Comparison of ENCODE assay signal across 17 cellular contexts in genomic region chr6:35173068-35174042, GRCh38. TPM values are rescaled to one million over a fixed set of nuclear protein-coding genes. Genes with fewer than 3 reads are reported as not detected.
DNase-seq lines count a peak whose midpoint lies in the region; ATAC-seq and TF ChIP-seq lines count a peak whose summit lies in the region.
"Had no signal": no experiment of that assay in that cellular context is flagged by ENCODE, and none has a peak within 500 bp of the region (broad histone marks: within the 10 kb centered on the region; RNA-seq: fewer than 3 reads in every experiment).

No MANE protein-coding gene starts in this region.

- no peak for DNase-seq in MCF 10A (ENCODE audit: unreplicated experiment)
- DNase-seq in breast epithelium (ENCODE audit: low spot score in 2 of 2), result no peak
- peak; percentile 42 for DNase-seq in NCI-H69 (lab: John Stamatoyannopoulos, UW)
- peak; percentile 31 for DNase-seq in choroid plexus epithelial cell (ENCODE audit: low read depth)
- peak; percentile 11 for DNase-seq in type B pancreatic cell (ENCODE audit: extremely low spot score, unreplicated experiment)
- no peak for DNase-seq in left colon
- DNase-seq: caudate nucleus, DMS53, KBM-7, NCI-H2029 treated with DMSO at 0.1 percent for 48 hours, NCI-H82, SHP77 had no signal

- H3K36me3 ChIP-seq in breast epithelium, result no peaks in the 10 kb centered on the region

- H3K4me1 Mint-ChIP-seq in MCF 10A (ENCODE audit: insufficient read depth, unreplicated experiment), result peaks cover 15% of the 10 kb centered on the region
- H3K4me1 Mint-ChIP-seq in type B pancreatic cell (ENCODE audit: unreplicated experiment), result peaks cover 15% of the 10 kb centered on the region

- no peaks in the 10 kb centered on the region for H3K27me3 ChIP-seq in breast epithelium

- no TSS peak for BruUV-seq in MCF 10A (replicated peaks; lab: Mats Ljungman, UMichigan)

- intact Hi-C loops in MCF 10A (cut with micrococcal nuclease), result no loop called here
- intact Hi-C loops in breast epithelium (cut with DNase I; ENCODE audit: low total_unique reads), result no loop called here
- intact Hi-C loops in left colon (cut with DNase I, micrococcal nuclease), result no loop called here

- H3K27me3 Mint-ChIP-seq in MCF 10A (ENCODE audit: insufficient read depth, unreplicated experiment), result no peaks in the 10 kb centered on the region
- H3K27me3 Mint-ChIP-seq in type B pancreatic cell, result peaks cover 9% of the 10 kb centered on the region

- H3K9me3 ChIP-seq in breast epithelium, result no peaks in the 10 kb centered on the region

- CTCF ChIA-PET in MCF 10A (lab: Yijun Ruan, JAX), result interaction anchor here (1.0 kb wide), 1 partner anchor 25 kb away, joined by 4 read pairs; no protein-coding TSS in a partner anchor

- no peak overlapping the region for H3K4me3 Mint-ChIP-seq in MCF 10A (ENCODE audit: unreplicated experiment)
- H3K4me3 Mint-ChIP-seq in type B pancreatic cell, result no peak overlapping the region
- H3K4me3 Mint-ChIP-seq: mesothelial cell of epicardium had no signal

- no peaks in the 10 kb centered on the region for H3K36me3 Mint-ChIP-seq in MCF 10A (ENCODE audit: insufficient read depth, unreplicated experiment)
- no peaks in the 10 kb centered on the region for H3K36me3 Mint-ChIP-seq in type B pancreatic cell
- H3K36me3 Mint-ChIP-seq: activated naive CD4-positive, alpha-beta T cell treated with anti-CD3 and anti-CD28 coated beads, Interleukin-2, amount 50 U/mL, for 72 hours; mesothelial cell of epicardium had no signal

- TF ChIP-seq CTCF in MCF 10A (IDR thresholded peaks at IDR 0.05; ENCODE audit: unreplicated experiment) (no peak), breast epithelium (IDR thresholded peaks at IDR 0.05) (no peak), choroid plexus epithelial cell (conservative IDR thresholded peaks at IDR 0.05; ENCODE audit: low read depth, low read length) (peak; percentile 20), type B pancreatic cell (conservative IDR thresholded peaks at IDR 0.05) (no peak)

- H3K27ac ChIP-seq in breast epithelium, result no peak overlapping the region

- H3K27ac Mint-ChIP-seq in MCF 10A (ENCODE audit: low read depth, unreplicated experiment) (peak overlapping the region; percentile 47), type B pancreatic cell (no peak overlapping the region)
- H3K27ac Mint-ChIP-seq: activated naive CD4-positive, alpha-beta T cell treated with anti-CD3 and anti-CD28 coated beads, Interleukin-2, amount 50 U/mL, for 72 hours; mesothelial cell of epicardium had no signal

- POLR2A ChIA-PET in MCF 10A (lab: Yijun Ruan, JAX), result interaction anchor here (0.7 to 1.5 kb wide), 3 partner anchors 8 to 17 kb away, joined by 3 to 5 read pairs (median 4); no protein-coding TSS in a partner anchor

- H3K9me3 Mint-ChIP-seq in MCF 10A (ENCODE audit: unreplicated experiment), result peaks cover 8% of the 10 kb centered on the region
- H3K9me3 Mint-ChIP-seq in type B pancreatic cell, result no peaks in the 10 kb centered on the region

- TF ChIP-seq POLR2A in breast epithelium (IDR thresholded peaks at IDR 0.05), result no peak

- H3K4me3 ChIP-seq in breast epithelium (no peak overlapping the region), choroid plexus epithelial cell (ENCODE audit: low read depth, low read length) (no peak overlapping the region)

- no peak for ATAC-seq in HG03439 (IDR thresholded peaks at IDR 0.05; ENCODE audit: unreplicated experiment)
- no peak for ATAC-seq in GM21390 (IDR thresholded peaks at IDR 0.05; ENCODE audit: unreplicated experiment)
- ATAC-seq in left colon, result no peak
- ATAC-seq: activated naive CD4-positive, alpha-beta T cell treated with anti-CD3 and anti-CD28 coated beads, Interleukin-2, amount 50 U/mL, for 72 hours had no signal

- no peaks in the 10 kb centered on the region for H3K4me1 ChIP-seq in breast epithelium

RNA-seq across cellular contexts. Expression of gene TCP11, which starts 32.2 kb away (rescaled TPM):
- not detected in 2 replicates for total RNA-seq in MCF 10A (2022)
- total RNA-seq in breast epithelium, result under 1 TPM in 2 of 3 donors, not detected in 1; 0.32 to 0.66 TPM
- not detected in 2 replicates for total RNA-seq in type B pancreatic cell (ENCODE audit: low replicate concordance)
- not detected for total RNA-seq in left colon
- total RNA-seq: activated naive CD4-positive, alpha-beta T cell treated with anti-CD3 and anti-CD28 coated beads, Interleukin-2, amount 50 U/mL, for 72 hours; subcutaneous adipose tissue had no signal

RNA-seq across cellular contexts. Expression of gene SCUBE3, which starts 40.4 kb away (rescaled TPM):
- not detected in 2 replicates for total RNA-seq in MCF 10A (2022)
- total RNA-seq in breast epithelium, result under 1 TPM; under 0.01 to 0.33 (median under 0.01) TPM
- 14.7 and 14.9 TPM in 2 replicates for total RNA-seq in type B pancreatic cell (ENCODE audit: low replicate concordance)
- under 1 TPM; 0.09 to 0.67 TPM for total RNA-seq in left colon

Comparison
In these comparisons a context has a peak if more than half of its experiments do, and no peak if none do; other contexts are left out.
1. DNase-seq: peak in NCI-H69 (single experiment), choroid plexus epithelial cell (single experiment) and type B pancreatic cell (single experiment); none in MCF 10A (single experiment), breast epithelium (0 of 2) and left colon (0 of 2).